Comparison of ENCODE assay signal across 15 cellular contexts in the genomic region with DNA sequence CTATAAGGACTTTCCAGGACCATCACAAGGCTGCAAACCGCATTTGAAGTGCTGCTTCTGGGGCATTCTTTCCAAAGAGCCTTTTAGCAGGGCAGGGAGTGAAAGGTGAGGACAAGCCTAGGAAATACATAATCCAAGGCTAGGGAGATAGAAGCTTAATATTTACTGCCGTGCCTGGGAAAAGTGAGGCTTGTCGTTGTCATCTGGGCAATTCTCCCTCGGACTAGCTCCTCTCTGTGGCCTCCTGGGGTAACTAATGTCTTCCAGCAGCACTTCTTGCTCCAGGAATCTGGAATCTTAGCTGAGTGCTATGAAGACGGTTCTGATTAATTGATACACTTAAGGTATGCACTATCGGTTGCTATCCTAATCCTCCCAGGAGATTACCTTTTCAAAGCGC.
DNase-seq lines count a peak whose midpoint lies in the region; ATAC-seq and TF ChIP-seq lines count a peak whose summit lies in the region.
"Had no signal": no experiment of that assay in that cellular context is flagged by ENCODE, and none has a peak within 500 bp of the region (broad histone marks: within the 10 kb centered on the region; RNA-seq: fewer than 3 reads in every experiment).

No MANE protein-coding gene starts in this region.

- TF ChIP-seq EP300 in suprapubic skin (IDR thresholded peaks at IDR 0.05) = no peak

- H3K4me3 ChIP-seq in suprapubic skin = peak overlapping the region; percentile 9
- H3K4me3 ChIP-seq: Peyer's patch, smooth muscle cell had no signal

- H3K27me3 ChIP-seq in suprapubic skin = no peaks in the 10 kb centered on the region
- H3K27me3 ChIP-seq: Peyer's patch had no signal

- TF ChIP-seq POLR2A in suprapubic skin (IDR thresholded peaks at IDR 0.05) = no peak

- DNase-seq in DMS53 (lab: John Stamatoyannopoulos, UW) (peak; percentile 3), DMS53 treated with DMSO at 0.1 percent for 48 hours (lab: John Stamatoyannopoulos, UW; ENCODE audit: unreplicated experiment) (no peak), left ventricle myocardium superior (no peak), suprapubic skin (ENCODE audit: low spot score in 2 of 2) (no peak), mesenteric fat pad (ENCODE audit: low spot score) (no peak), medulla oblongata (ENCODE audit: extremely low spot score) (no peak)
- no peak for DNase-seq in effector CD8-positive, alpha-beta T cell (lab: John Stamatoyannopoulos, UW)
- DNase-seq: 8988T, kidney glomerular epithelial cell, natural killer cell, NCI-H2171 treated with DMSO at 0.1 percent for 48 hours, Peyer's patch, T1000 had no signal

- intact Hi-C loops in left ventricle myocardium superior (cut with micrococcal nuclease) = loop anchor here (10.0 kb wide), 1 partner anchor 72 kb away; the partner anchor contains the start of gene ATL2

- H3K36me3 ChIP-seq in suprapubic skin = no peaks in the 10 kb centered on the region
- H3K36me3 ChIP-seq: Peyer's patch had no signal

- 0 out of 2 replicates have a peak, but pooled peaks have one; percentile 24 for TF ChIP-seq CTCF in VCaP (conservative IDR thresholded peaks at IDR 0.05)
- no peak for TF ChIP-seq CTCF in suprapubic skin (IDR thresholded peaks at IDR 0.05)

- WGBS in suprapubic skin = 26% methylated on average over 7 of the region's 7 CpGs

- peaks cover 72% of the 10 kb centered on the region for H3K4me1 ChIP-seq in suprapubic skin
- H3K4me1 ChIP-seq: Peyer's patch had no signal

- H3K9me3 ChIP-seq in suprapubic skin = no peaks in the 10 kb centered on the region
- H3K9me3 ChIP-seq: Peyer's patch had no signal

- ATAC-seq in left ventricle myocardium superior = peak; percentile 28
- ATAC-seq: natural killer cell had no signal

- H3K27ac ChIP-seq in VCaP = no peak overlapping the region
- H3K27ac ChIP-seq in suprapubic skin = peak overlapping the region; percentile 72
